In genomic region chr13:94312511-94313191, GRCh38 we compare ENCODE assay signal across 8 cellular contexts.
DNase-seq lines count a peak whose midpoint lies in the region; ATAC-seq and TF ChIP-seq lines count a peak whose summit lies in the region.

No MANE protein-coding gene starts in this region.

- H3K4me1 ChIP-seq in SK-N-SH (ENCODE audit: control insufficient read depth in 1 of 2, insufficient read depth in 2 of 2, low read depth in 1 of 2, low read length in 1 of 2), result peaks cover 3 to 36% of the 10 kb centered on the region in 2 experiments

- H3K4me3 ChIP-seq in GM12864 (ENCODE audit: low read depth, low read length), result no peak overlapping the region
- no peak overlapping the region for H3K4me3 ChIP-seq in SK-N-SH (ENCODE audit: low read depth in 2 of 2, low read length in 1 of 2)

- peak; percentile 69 for DNase-seq in GM12864 (ENCODE audit: low read depth)
- peak; percentile 98 for DNase-seq in NCI-H146 (lab: John Stamatoyannopoulos, UW)
- no peak for DNase-seq in glutamatergic neuron
- DNase-seq in AG08395 (ENCODE audit: low spot score), result no peak
- DNase-seq in SK-N-SH, result no peak
- DNase-seq in CD1c-positive myeloid dendritic cell (ENCODE audit: extremely low spot score), result no peak
- no peak for DNase-seq in activated naive CD4-positive, alpha-beta T cell treated with anti-CD3 and anti-CD28 coated beads, Interleukin-2, amount 50 U/mL, for 16 hours

- H3K79me2 ChIP-seq in SK-N-SH (ENCODE audit: insufficient read depth), result no peaks in the 10 kb centered on the region

- no peak overlapping the region for H3K9ac ChIP-seq in SK-N-SH

- no peaks in the 10 kb centered on the region for H3K36me3 ChIP-seq in SK-N-SH (replicated peaks in 1 of 2; ENCODE audit: control insufficient read depth in 1 of 2, insufficient read depth in 2 of 2, low read length in 1 of 2)

- H3K4me1 Mint-ChIP-seq in glutamatergic neuron (ENCODE audit: low read depth, unreplicated experiment), result peaks cover 70% of the 10 kb centered on the region

- no peaks in the 10 kb centered on the region for H3K9me2 ChIP-seq in SK-N-SH

- peaks cover 45% of the 10 kb centered on the region for H3F3A ChIP-seq in SK-N-SH (replicated peaks; ENCODE audit: insufficient read depth)

- no peak overlapping the region; a peak in 1 of 4 replicates for H3K27ac ChIP-seq in SK-N-SH (ENCODE audit: low read depth in 2 of 2, low read length in 1 of 2)

- no peak overlapping the region for H2AFZ ChIP-seq in SK-N-SH (ENCODE audit: low read depth)

- WGBS in SK-N-SH (ENCODE audit: low lambda C conversion rate), result 90% methylated on average over 15 of the region's 15 CpGs

- TF ChIP-seq CTCF in GM12864 (IDR thresholded peaks at IDR 0.05; ENCODE audit: low read depth, low read length, missing control alignments) (no peak), glutamatergic neuron (IDR thresholded peaks at IDR 0.05; ENCODE audit: partially characterized antibody, unreplicated experiment) (no peak), SK-N-SH (IDR thresholded peaks at IDR 0.05) (no peak)

- CTCF ChIA-PET in SK-N-SH (lab: Yijun Ruan, JAX), result no interaction called here

- H3K27ac Mint-ChIP-seq in glutamatergic neuron (ENCODE audit: unreplicated experiment), result peak overlapping the region; percentile 82

- H3K27me3 Mint-ChIP-seq in glutamatergic neuron (ENCODE audit: unreplicated experiment), result no peaks in the 10 kb centered on the region

- POLR2A ChIA-PET in SK-N-SH (lab: Yijun Ruan, JAX), result no interaction called here

- TF ChIP-seq RAD21 in SK-N-SH (IDR thresholded peaks at IDR 0.05; ENCODE audit: low read length), result no peak

- H3K9me3 ChIP-seq in SK-N-SH, result no peaks in the 10 kb centered on the region

- no peak for TF ChIP-seq EP300 in SK-N-SH (IDR thresholded peaks at IDR 0.05; ENCODE audit: borderline replicate concordance in 1 of 2, low read depth in 1 of 2, low read length in 1 of 2)

- H3K27me3 ChIP-seq in SK-N-SH (ENCODE audit: insufficient read depth), result no peaks in the 10 kb centered on the region

- H3K9me3 Mint-ChIP-seq in glutamatergic neuron (ENCODE audit: unreplicated experiment), result no peaks in the 10 kb centered on the region

- no peak overlapping the region for H3K4me2 ChIP-seq in SK-N-SH

- H4K20me1 ChIP-seq in SK-N-SH (ENCODE audit: insufficient read depth), result no peaks in the 10 kb centered on the region

- ATAC-seq in GM21576 (IDR thresholded peaks at IDR 0.05; ENCODE audit: unreplicated experiment), result peak; percentile 78

- peak overlapping the region; percentile 10 for H3K4me3 Mint-ChIP-seq in glutamatergic neuron (ENCODE audit: unreplicated experiment)

- H3K36me3 Mint-ChIP-seq in glutamatergic neuron (ENCODE audit: unreplicated experiment), result no peaks in the 10 kb centered on the region

TF ChIP-seq in SK-N-SH, 30 proteins besides CTCF, POLR2A, EP300 and RAD21:
- TF ChIP-seq ELF1 (IDR thresholded peaks at IDR 0.05) (no peak), NFIC (IDR thresholded peaks at IDR 0.05; ENCODE audit: borderline replicate concordance) (no peak), MEF2A (IDR thresholded peaks at IDR 0.05; ENCODE audit: borderline replicate concordance, low read depth) (no peak), FOXM1 (IDR thresholded peaks at IDR 0.05; ENCODE audit: low read depth) (no peak), GABPA (IDR thresholded peaks at IDR 0.05; ENCODE audit: low read depth) (no peak), TEAD4 (IDR thresholded peaks at IDR 0.05; ENCODE audit: borderline replicate concordance, insufficient read depth) (no peak), SMC3 (IDR thresholded peaks at IDR 0.05; ENCODE audit: low read depth, low read length) (no peak), USF2 (IDR thresholded peaks at IDR 0.05; ENCODE audit: borderline replicate concordance, low read depth, low read length) (no peak), REST (IDR thresholded peaks at IDR 0.05; ENCODE audit: low read depth, low read length) (no peak), USF1 (IDR thresholded peaks at IDR 0.05; ENCODE audit: borderline replicate concordance, low read depth) (no peak), JUND (IDR thresholded peaks at IDR 0.05) (no peak)

Comparison
In these comparisons a context has a peak if more than half of its experiments do, and no peak if none do; other contexts are left out.
1. DNase-seq: peak in GM12864 (single experiment) and NCI-H146 (single experiment); none in glutamatergic neuron (single experiment), AG08395 (single experiment), SK-N-SH (single experiment), CD1c-positive myeloid dendritic cell (single experiment) and activated naive CD4-positive, alpha-beta T cell treated with anti-CD3 and anti-CD28 coated beads, Interleukin-2, amount 50 U/mL, for 16 hours (single experiment).